8 cellular contexts compared by ENCODE assay signal in the genomic region with DNA sequence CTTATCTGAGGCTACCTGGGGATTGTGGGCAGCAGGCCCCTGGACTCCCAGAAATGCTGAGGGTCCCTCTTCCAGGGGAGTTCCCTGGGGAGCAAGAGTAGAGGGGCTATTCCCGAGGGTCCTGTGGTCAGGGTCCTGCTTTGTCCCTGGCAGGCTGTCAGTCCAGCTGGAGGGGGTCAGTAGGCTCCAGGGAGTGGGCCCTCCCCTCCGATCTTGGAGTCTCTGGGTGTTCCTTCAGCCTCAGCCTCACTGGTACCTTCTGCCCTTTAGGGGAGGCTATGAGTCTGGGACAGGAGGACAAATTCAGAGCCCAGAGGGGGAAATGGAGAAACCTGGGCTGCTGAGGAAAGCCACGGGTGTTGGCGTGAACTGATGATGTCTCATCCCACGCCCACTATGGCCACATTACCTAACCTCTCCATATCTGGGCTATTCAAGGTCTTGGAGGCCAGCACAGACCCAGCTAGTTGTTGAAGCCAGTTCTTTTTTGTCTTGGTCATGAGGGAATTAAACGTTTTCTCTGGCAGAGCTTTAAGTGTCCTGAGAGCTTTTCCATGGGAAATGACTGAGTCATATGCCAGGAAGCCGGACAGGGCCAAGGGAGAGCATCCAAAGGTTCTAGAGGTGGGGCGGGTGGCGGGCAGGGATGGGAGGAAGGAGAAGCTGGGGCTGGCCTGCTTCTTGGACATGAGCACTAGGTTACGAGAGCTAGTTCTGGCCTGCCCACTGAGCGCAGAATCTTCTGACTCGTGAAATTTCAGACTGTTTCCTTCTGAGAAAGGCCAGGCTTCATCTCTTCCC. TPM values are rescaled to one million over a fixed set of nuclear protein-coding genes. Genes with fewer than 3 reads are reported as not detected.
DNase-seq lines count a peak whose midpoint lies in the region; ATAC-seq and TF ChIP-seq lines count a peak whose summit lies in the region.

No MANE protein-coding gene starts in this region.

- H3K27ac Mint-ChIP-seq in CD8-positive, alpha-beta memory T cell: peak overlapping the region in 5 of 8 donors; percentile 31 to 81 (median 66)

- H3K4me3 Mint-ChIP-seq in CD8-positive, alpha-beta memory T cell: peak overlapping the region in 2 of 7 donors; percentile 44 to 62

- peaks cover 35 to 59% (median 43%) of the 10 kb centered on the region in 3 donors for H3K4me1 Mint-ChIP-seq in CD8-positive, alpha-beta memory T cell

- intact Hi-C loops in Right ventricle myocardium superior (cut with DNase I): no loop called here
- intact Hi-C loops in sciatic nerve (cut with DNase I): no loop called here

- peak; percentile 73 for ATAC-seq in Right ventricle myocardium superior (ENCODE audit: poor library complexity)
- ATAC-seq in sciatic nerve: peak; percentile 83
- no peak for ATAC-seq in GM21367 (IDR thresholded peaks at IDR 0.05; ENCODE audit: unreplicated experiment)
- no peak for ATAC-seq in GM21526 (IDR thresholded peaks at IDR 0.05; ENCODE audit: low FRiP score, unreplicated experiment)

- peak in 1 of 5 donors; percentile 28 for DNase-seq in CD8-positive, alpha-beta memory T cell
- peak; percentile 88 for DNase-seq in Right ventricle myocardium superior
- DNase-seq in sciatic nerve (ENCODE audit: low spot score): peak; percentile 80
- no peak for DNase-seq in stimulated activated CD4-positive, alpha-beta T cell treated with anti-CD3 and anti-CD28 coated beads, Interleukin-4, amount 100 ng/mL, for 1 hour
- no peak for DNase-seq in BE2C

- peaks cover 23% of the 10 kb centered on the region for H3K4me1 ChIP-seq in CD8-positive, alpha-beta memory T cell (ENCODE audit: insufficient read depth, low read length)
- peaks cover 2% of the 10 kb centered on the region; the same call in 1 of the 2 replicates for H3K4me1 ChIP-seq in BE2C

- peaks cover 31% of the 10 kb centered on the region for H3K36me3 ChIP-seq in CD8-positive, alpha-beta memory T cell (ENCODE audit: insufficient read depth, low read length)
- H3K36me3 ChIP-seq in BE2C: peaks cover 86% of the 10 kb centered on the region

- no peaks in the 10 kb centered on the region for H3K27me3 ChIP-seq in CD8-positive, alpha-beta memory T cell (ENCODE audit: insufficient read depth, low read length, poor library complexity, severe bottlenecking)
- H3K27me3 ChIP-seq in BE2C: no peaks in the 10 kb centered on the region

- no peaks in the 10 kb centered on the region for H3K9me3 ChIP-seq in CD8-positive, alpha-beta memory T cell (ENCODE audit: low read length)
- H3K9me3 ChIP-seq in BE2C: no peaks in the 10 kb centered on the region

- no peak for TF ChIP-seq CTCF in BE2C (IDR thresholded peaks at IDR 0.05; ENCODE audit: low read depth, low read length)

- no peak overlapping the region for H3K27ac ChIP-seq in CD8-positive, alpha-beta memory T cell (ENCODE audit: low read depth, low read length)
- H3K27ac ChIP-seq in adipose tissue (ENCODE audit: low read depth, low read length): peak overlapping the region; percentile 79

- peaks cover 9 to 90% (median 14%) of the 10 kb centered on the region in 3 donors for H3K36me3 Mint-ChIP-seq in CD8-positive, alpha-beta memory T cell

- CTCF ChIA-PET in CD8-positive, alpha-beta memory T cell (lab: Charles Lee): interaction anchor here (2.0 kb wide), 1 partner anchor 29 kb away, joined by 5 read pairs; no protein-coding TSS in a partner anchor

- 37 to 76% (median 44%) methylated on average over 12 of the region's 12 CpGs for WGBS in adipose tissue, 3 donors

- no peak overlapping the region for H3K4me3 ChIP-seq in CD8-positive, alpha-beta memory T cell (ENCODE audit: low read length)
- no peak overlapping the region for H3K4me3 ChIP-seq in BE2C (ENCODE audit: low read depth, low read length)

- H3K27me3 Mint-ChIP-seq in CD8-positive, alpha-beta memory T cell: no peaks in the 10 kb centered on the region

- POLR2A ChIA-PET in CD8-positive, alpha-beta memory T cell (lab: Charles Lee): interaction anchor here (0.7 kb wide), 1 partner anchor 49 kb away, joined by 10 read pairs; no protein-coding TSS in a partner anchor

- no peaks in the 10 kb centered on the region for H3K9me3 Mint-ChIP-seq in CD8-positive, alpha-beta memory T cell

RNA-seq across cellular contexts. Expression of a gene that starts 6.2 kb away (rescaled TPM):
- 10 to 100 TPM; 20.4 to 22.2 TPM for total RNA-seq in CD8-positive, alpha-beta memory T cell
- polyA plus RNA-seq in CD8-positive, alpha-beta memory T cell: 92.7 TPM
- polyA plus RNA-seq in adipose tissue: 10 to 100 TPM in 2 of 3 donors, 1 to 10 TPM in 1; 6.6 to 95.5 (median 38.1) TPM
- total RNA-seq in Right ventricle myocardium superior (11.6 TPM), sciatic nerve (46.3 TPM)
- 57.6 TPM for polyA plus RNA-seq in BE2C (2012; ENCODE audit: insufficient read depth, insufficient read length, low read depth)

RNA-seq across cellular contexts. Expression of a gene that starts 12.7 kb away (rescaled TPM):
- total RNA-seq in CD8-positive, alpha-beta memory T cell: not detected
- not detected for polyA plus RNA-seq in CD8-positive, alpha-beta memory T cell
- polyA plus RNA-seq in adipose tissue: not detected
- total RNA-seq in Right ventricle myocardium superior (not detected), sciatic nerve (not detected)
- polyA plus RNA-seq in BE2C (2012; ENCODE audit: insufficient read depth, insufficient read length, low read depth): 0.19 TPM

RNA-seq across cellular contexts. Expression of a gene that starts 33.1 kb away (rescaled TPM):
- total RNA-seq in CD8-positive, alpha-beta memory T cell: not detected
- not detected for polyA plus RNA-seq in CD8-positive, alpha-beta memory T cell
- polyA plus RNA-seq in adipose tissue: under 1 TPM in 1 of 3 donors, not detected in 2; 0.37 TPM
- total RNA-seq in Right ventricle myocardium superior: not detected
- not detected for total RNA-seq in sciatic nerve
- polyA plus RNA-seq in BE2C (2012; ENCODE audit: insufficient read depth, insufficient read length, low read depth): not detected

RNA-seq across cellular contexts. Expression of a gene that starts 47.5 kb away (rescaled TPM):
- 1 to 10 TPM; 1.5 to 1.6 TPM for total RNA-seq in CD8-positive, alpha-beta memory T cell
- polyA plus RNA-seq in CD8-positive, alpha-beta memory T cell: 0.69 TPM
- 1 to 10 TPM in 1 of 3 donors, under 1 TPM in 1, not detected in 1; 0.51 to 9.8 TPM for polyA plus RNA-seq in adipose tissue
- total RNA-seq in Right ventricle myocardium superior (0.05 TPM), sciatic nerve (0.36 TPM)
- polyA plus RNA-seq in BE2C (2012; ENCODE audit: insufficient read depth, insufficient read length, low read depth): 10.0 TPM

RNA-seq across cellular contexts. Expression of a gene that starts 49.5 kb away (rescaled TPM):
- total RNA-seq in CD8-positive, alpha-beta memory T cell: 10 to 100 TPM; 88.5 to 91.3 TPM
- 16.4 TPM for polyA plus RNA-seq in CD8-positive, alpha-beta memory T cell
- 10 to 100 TPM in 2 of 3 donors, 1 to 10 TPM in 1; 8.6 to 15.6 (median 14.8) TPM for polyA plus RNA-seq in adipose tissue
- total RNA-seq in Right ventricle myocardium superior: 10.1 TPM
- 21.0 TPM for total RNA-seq in sciatic nerve
- 73.4 TPM for polyA plus RNA-seq in BE2C (2012; ENCODE audit: insufficient read depth, insufficient read length, low read depth)

Comparison
In these comparisons a context has a peak if more than half of its experiments do, and no peak if none do; other contexts are left out.
1. DNase-seq: peak in Right ventricle myocardium superior (single experiment) and sciatic nerve (single experiment); none in stimulated activated CD4-positive, alpha-beta T cell treated with anti-CD3 and anti-CD28 coated beads, Interleukin-4, amount 100 ng/mL, for 1 hour (single experiment) and BE2C (single experiment).
2. ATAC-seq: peak in Right ventricle myocardium superior (single experiment) and sciatic nerve (single experiment); none in GM21367 (single experiment) and GM21526 (single experiment).